In genomic region chr19:49503582-49503962, GRCh38 we compare ENCODE assay signal across 12 cellular contexts. TPM values are rescaled to one million over a fixed set of nuclear protein-coding genes. Genes with fewer than 3 reads are reported as not detected.
DNase-seq lines count a peak whose midpoint lies in the region; ATAC-seq and TF ChIP-seq lines count a peak whose summit lies in the region.
"Had no signal": no experiment of that assay in that cellular context is flagged by ENCODE, and none has a peak within 500 bp of the region (broad histone marks: within the 10 kb centered on the region; RNA-seq: fewer than 3 reads in every experiment).

No MANE protein-coding gene starts in this region.

- H2BK12ac ChIP-seq in neuronal stem cell (ENCODE audit: low read length), result no peak overlapping the region

- no peaks in the 10 kb centered on the region for H3K27me3 ChIP-seq in CD8-positive, alpha-beta memory T cell (ENCODE audit: insufficient read depth, low read length, poor library complexity, severe bottlenecking)
- no peaks in the 10 kb centered on the region for H3K27me3 ChIP-seq in neuronal stem cell (ENCODE audit: control insufficient read depth in 3 of 3, insufficient read depth in 3 of 3, low read depth in 1 of 3, low read length in 3 of 3)
- H3K27me3 ChIP-seq: heart right ventricle had no signal

- peak overlapping the region in 5 of 8 donors; percentile 36 to 99 (median 97) for H3K27ac Mint-ChIP-seq in CD8-positive, alpha-beta memory T cell
- H3K27ac Mint-ChIP-seq in activated CD4-positive, alpha-beta memory T cell treated with anti-CD3 and anti-CD28 coated beads, Interleukin-2, amount 10 ng/mL, durations not matched to agents 7 days and 5 days, result no peak overlapping the region
- H3K27ac Mint-ChIP-seq: activated naive CD8-positive, alpha-beta T cell had no signal

- no peaks in the 10 kb centered on the region for H3K9me3 ChIP-seq in CD8-positive, alpha-beta memory T cell (ENCODE audit: low read length)
- H3K9me3 ChIP-seq in neuronal stem cell (replicated peaks in 1 of 2; ENCODE audit: control insufficient read depth in 2 of 2, insufficient read depth in 1 of 2, low read depth in 1 of 2, low read length in 2 of 2), result peaks cover 0 to 2% of the 10 kb centered on the region in 2 donors
- H3K9me3 ChIP-seq: heart right ventricle had no signal

- CTCF ChIA-PET in CD8-positive, alpha-beta memory T cell (lab: Charles Lee), result interaction anchor here (0.6 to 10.8 kb wide), 12 partner anchors 15 to 177 kb away, joined by 3 to 138 read pairs (median 4); partner anchors contain the start of genes RCN3 and RRAS
- CTCF ChIA-PET in activated CD4-positive, alpha-beta memory T cell treated with anti-CD3 and anti-CD28 coated beads, Interleukin-2, amount 10 ng/mL, durations not matched to agents 7 days and 5 days (lab: Charles Lee), result interaction anchor here (0.6 to 10.8 kb wide), 11 partner anchors 27 to 194 kb away, joined by 3 to 255 read pairs (median 4); partner anchors contain the start of gene PRMT1

- no CpG with 5 or more reads among the region's 9 CpGs for WGBS in neuronal stem cell (ENCODE audit: extremely low coverage in 2 of 2, insufficient read length in 2 of 2, insufficient replicate concordance in 1 of 2), 2 donors

- H2BK120ac ChIP-seq in neuronal stem cell (ENCODE audit: low read depth, low read length), result no peak overlapping the region

- peaks cover 8 to 22% (median 12%) of the 10 kb centered on the region in 3 donors for H3K36me3 Mint-ChIP-seq in CD8-positive, alpha-beta memory T cell
- peaks cover 20% of the 10 kb centered on the region for H3K36me3 Mint-ChIP-seq in activated CD4-positive, alpha-beta memory T cell treated with anti-CD3 and anti-CD28 coated beads, Interleukin-2, amount 10 ng/mL, durations not matched to agents 7 days and 5 days (ENCODE audit: low read depth)

- H3K27me3 Mint-ChIP-seq in CD8-positive, alpha-beta memory T cell, result peaks cover 0 to 10% of the 10 kb centered on the region in 2 donors
- no peaks in the 10 kb centered on the region for H3K27me3 Mint-ChIP-seq in activated CD4-positive, alpha-beta memory T cell treated with anti-CD3 and anti-CD28 coated beads, Interleukin-2, amount 10 ng/mL, durations not matched to agents 7 days and 5 days
- H3K27me3 Mint-ChIP-seq: activated naive CD8-positive, alpha-beta T cell; activated T-cell treated with anti-CD3 and anti-CD28 coated beads, Interleukin-2, amount 50 U/mL, for 24 hours had no signal

- H4K8ac ChIP-seq in neuronal stem cell (ENCODE audit: low read depth, low read length), result no peak overlapping the region

- no peak overlapping the region for H3K4me3 Mint-ChIP-seq in CD8-positive, alpha-beta memory T cell
- H3K4me3 Mint-ChIP-seq in activated CD4-positive, alpha-beta memory T cell treated with anti-CD3 and anti-CD28 coated beads, Interleukin-2, amount 10 ng/mL, durations not matched to agents 7 days and 5 days, result no peak overlapping the region
- H3K4me3 Mint-ChIP-seq: activated naive CD8-positive, alpha-beta T cell; activated T-cell treated with anti-CD3 and anti-CD28 coated beads, Interleukin-2, amount 50 U/mL, for 24 hours had no signal

- peaks cover 12% of the 10 kb centered on the region for H3K36me3 ChIP-seq in CD8-positive, alpha-beta memory T cell (ENCODE audit: insufficient read depth, low read length)
- peaks cover 16% of the 10 kb centered on the region in 2 donors for H3K36me3 ChIP-seq in neuronal stem cell (replicated peaks in 1 of 2; ENCODE audit: control insufficient read depth in 2 of 2, insufficient read depth in 2 of 2, low read length in 2 of 2)

- H3K14ac ChIP-seq in neuronal stem cell (ENCODE audit: low read length), result no peak overlapping the region

- H3K27ac ChIP-seq in CD8-positive, alpha-beta memory T cell (ENCODE audit: low read depth, low read length), result no peak overlapping the region
- H3K27ac ChIP-seq in VCaP (peak overlapping the region; percentile 37; the same call in 1 of the 2 replicates), neuronal stem cell (replicated peaks; ENCODE audit: low read length) (no peak overlapping the region)

- H2BK15ac ChIP-seq in neuronal stem cell (ENCODE audit: low read length), result no peak overlapping the region

- no peak for DNase-seq in CD8-positive, alpha-beta memory T cell
- no peak for DNase-seq in neuronal stem cell (ENCODE audit: low spot score)
- DNase-seq in HT-29 (ENCODE audit: low spot score), result no peak
- DNase-seq in activated CD4-positive, alpha-beta memory T cell treated with anti-CD3 and anti-CD28 coated beads, Interleukin-2, amount 10 ng/mL, durations not matched to agents 7 days and 5 days, result no peak
- DNase-seq: NCI-H1417 treated with DMSO at 0.1 percent for 48 hours had no signal

- H3K9ac ChIP-seq in neuronal stem cell (ENCODE audit: low read depth, low read length, poor library complexity), result no peak overlapping the region

- peaks cover 38% of the 10 kb centered on the region for H3K4me1 ChIP-seq in CD8-positive, alpha-beta memory T cell (ENCODE audit: insufficient read depth, low read length)
- peaks cover 4 to 10% of the 10 kb centered on the region in 2 donors for H3K4me1 ChIP-seq in neuronal stem cell (ENCODE audit: control insufficient read depth in 2 of 2, insufficient read depth in 1 of 2, low read depth in 1 of 2, low read length in 2 of 2)

- no peak overlapping the region for H4K91ac ChIP-seq in neuronal stem cell (ENCODE audit: low read depth, low read length, poor library complexity)

- no peak for ATAC-seq in HG03520 (IDR thresholded peaks at IDR 0.05; ENCODE audit: unreplicated experiment)

- H3K9me3 Mint-ChIP-seq in CD8-positive, alpha-beta memory T cell, result peaks cover 0 to 2% (median 0%) of the 10 kb centered on the region in 5 donors
- no peaks in the 10 kb centered on the region for H3K9me3 Mint-ChIP-seq in activated CD4-positive, alpha-beta memory T cell treated with anti-CD3 and anti-CD28 coated beads, Interleukin-2, amount 10 ng/mL, durations not matched to agents 7 days and 5 days
- H3K9me3 Mint-ChIP-seq: activated T-cell treated with anti-CD3 and anti-CD28 coated beads, Interleukin-2, amount 50 U/mL, for 24 hours had no signal

- H3K18ac ChIP-seq in neuronal stem cell (ENCODE audit: low read length), result no peak overlapping the region

- no peak overlapping the region for H2BK5ac ChIP-seq in neuronal stem cell (ENCODE audit: low read length)

- H3K79me1 ChIP-seq in neuronal stem cell (ENCODE audit: low read depth, low read length), result peaks cover 4% of the 10 kb centered on the region

- H3K4me1 Mint-ChIP-seq in CD8-positive, alpha-beta memory T cell, result peaks cover 33 to 42% (median 39%) of the 10 kb centered on the region in 3 donors
- peaks cover 46% of the 10 kb centered on the region for H3K4me1 Mint-ChIP-seq in activated CD4-positive, alpha-beta memory T cell treated with anti-CD3 and anti-CD28 coated beads, Interleukin-2, amount 10 ng/mL, durations not matched to agents 7 days and 5 days

- POLR2A ChIA-PET in CD8-positive, alpha-beta memory T cell (lab: Charles Lee), result interaction anchor here (1.7 kb wide), 1 partner anchor 173 kb away, joined by 4 read pairs; the partner anchor contains the start of gene PRMT1
- POLR2A ChIA-PET in activated CD4-positive, alpha-beta memory T cell treated with anti-CD3 and anti-CD28 coated beads, Interleukin-2, amount 10 ng/mL, durations not matched to agents 7 days and 5 days (lab: Charles Lee), result interaction anchor here (0.6 to 2.3 kb wide), 11 partner anchors 16 to 830 kb away, joined by 3 to 12 read pairs (median 5); partner anchors contain the start of genes PRMT1 and RPL13A

- no peak overlapping the region for H3K23ac ChIP-seq in neuronal stem cell (ENCODE audit: low read depth, low read length, poor library complexity)

- no peak overlapping the region for H2AK5ac ChIP-seq in neuronal stem cell (ENCODE audit: low read depth, low read length)

- H2AFZ ChIP-seq in neuronal stem cell (ENCODE audit: low read length), result peak overlapping the region; percentile 86

- no peak overlapping the region for H3K4me3 ChIP-seq in CD8-positive, alpha-beta memory T cell (ENCODE audit: low read length)
- H3K4me3 ChIP-seq in neuronal stem cell (ENCODE audit: low read length in 2 of 2), result no peak overlapping the region
- H3K4me3 ChIP-seq: heart right ventricle had no signal

- H3K4me2 ChIP-seq in neuronal stem cell (ENCODE audit: insufficient read depth, low read length, poor library complexity, severe bottlenecking), result no peak overlapping the region

- TF ChIP-seq CTCF in VCaP (conservative IDR thresholded peaks at IDR 0.05), result no peak

- H3K4ac ChIP-seq in neuronal stem cell (ENCODE audit: low read length), result no peak overlapping the region

RNA-seq across cellular contexts. Expression of gene RPS11, which starts 7.3 kb away (rescaled TPM):
- total RNA-seq in CD8-positive, alpha-beta memory T cell, result 1,000 to 10,000 TPM; 2,863 to 2,871 TPM
- polyA plus RNA-seq in CD8-positive, alpha-beta memory T cell, result 1,959 TPM
- polyA plus RNA-seq in neuronal stem cell (2013, experiment 1 of 2), result 5,708 TPM
- polyA plus RNA-seq in neuronal stem cell (2013, experiment 2 of 2), result 5,584 TPM
- total RNA-seq in HT-29 (2014; rRNA removed; shearing (Covaris generic)), result 5,724 and 5,984 TPM in 2 replicates
- total RNA-seq in activated CD4-positive, alpha-beta memory T cell treated with anti-CD3 and anti-CD28 coated beads, Interleukin-2, amount 10 ng/mL, durations not matched to agents 7 days and 5 days, result 1,000 to 10,000 TPM; 2,194 to 2,385 TPM

RNA-seq across cellular contexts. Expression of gene FCGRT, which starts 8.9 kb away (rescaled TPM):
- 10 to 100 TPM; 16.2 to 16.3 TPM for total RNA-seq in CD8-positive, alpha-beta memory T cell
- 52.4 TPM for polyA plus RNA-seq in CD8-positive, alpha-beta memory T cell
- 32.8 TPM for polyA plus RNA-seq in neuronal stem cell (2013, experiment 1 of 2)
- polyA plus RNA-seq in neuronal stem cell (2013, experiment 2 of 2), result 29.3 TPM
- total RNA-seq in HT-29 (2014; rRNA removed; shearing (Covaris generic)), result 150 and 176 TPM in 2 replicates
- total RNA-seq in activated CD4-positive, alpha-beta memory T cell treated with anti-CD3 and anti-CD28 coated beads, Interleukin-2, amount 10 ng/mL, durations not matched to agents 7 days and 5 days, result 10 to 100 TPM; 10.2 to 11.1 TPM
- polyA plus RNA-seq: neural cell had no signal

RNA-seq across cellular contexts. Expression of gene RPL13A, which starts 16.2 kb away (rescaled TPM):
- 1,000 to 10,000 TPM; 3,865 to 3,912 TPM for total RNA-seq in CD8-positive, alpha-beta memory T cell
- polyA plus RNA-seq in CD8-positive, alpha-beta memory T cell, result 2,679 TPM
- 6,856 TPM for polyA plus RNA-seq in neuronal stem cell (2013, experiment 1 of 2)
- 6,819 TPM for polyA plus RNA-seq in neuronal stem cell (2013, experiment 2 of 2)
- 7,406 and 7,983 TPM in 2 replicates for total RNA-seq in HT-29 (2014; rRNA removed; shearing (Covaris generic))
- 1,000 to 10,000 TPM; 2,417 to 2,463 TPM for total RNA-seq in activated CD4-positive, alpha-beta memory T cell treated with anti-CD3 and anti-CD28 coated beads, Interleukin-2, amount 10 ng/mL, durations not matched to agents 7 days and 5 days

RNA-seq across cellular contexts. Expression of gene RCN3, which starts 24.2 kb away (rescaled TPM):
- 1 to 10 TPM; 1.4 to 1.7 TPM for total RNA-seq in CD8-positive, alpha-beta memory T cell
- polyA plus RNA-seq in CD8-positive, alpha-beta memory T cell, result 2.1 TPM
- polyA plus RNA-seq in neuronal stem cell (2013, experiment 1 of 2), result 6.8 TPM
- polyA plus RNA-seq in neuronal stem cell (2013, experiment 2 of 2), result 7.0 TPM
- 17.6 and 25.6 TPM in 2 replicates for total RNA-seq in HT-29 (2014; rRNA removed; shearing (Covaris generic))
- 1 to 10 TPM; 1.8 to 2.0 TPM for total RNA-seq in activated CD4-positive, alpha-beta memory T cell treated with anti-CD3 and anti-CD28 coated beads, Interleukin-2, amount 10 ng/mL, durations not matched to agents 7 days and 5 days
- polyA plus RNA-seq: neural cell had no signal

RNA-seq across cellular contexts. Expression of gene FLT3LG, which starts 29.6 kb away (rescaled TPM):
- 10 to 100 TPM; 63.9 to 71.5 TPM for total RNA-seq in CD8-positive, alpha-beta memory T cell
- 148 TPM for polyA plus RNA-seq in CD8-positive, alpha-beta memory T cell
- 2.0 TPM for polyA plus RNA-seq in neuronal stem cell (2013, experiment 1 of 2)
- polyA plus RNA-seq in neuronal stem cell (2013, experiment 2 of 2), result 2.1 TPM
- 1.6 and 2.1 TPM in 2 replicates for total RNA-seq in HT-29 (2014; rRNA removed; shearing (Covaris generic))
- total RNA-seq in activated CD4-positive, alpha-beta memory T cell treated with anti-CD3 and anti-CD28 coated beads, Interleukin-2, amount 10 ng/mL, durations not matched to agents 7 days and 5 days, result 100 to 1,000 TPM; 187 to 197 TPM
- total RNA-seq: bronchial epithelial cell had no signal
- polyA plus RNA-seq: neural cell had no signal
